In the genomic region with DNA sequence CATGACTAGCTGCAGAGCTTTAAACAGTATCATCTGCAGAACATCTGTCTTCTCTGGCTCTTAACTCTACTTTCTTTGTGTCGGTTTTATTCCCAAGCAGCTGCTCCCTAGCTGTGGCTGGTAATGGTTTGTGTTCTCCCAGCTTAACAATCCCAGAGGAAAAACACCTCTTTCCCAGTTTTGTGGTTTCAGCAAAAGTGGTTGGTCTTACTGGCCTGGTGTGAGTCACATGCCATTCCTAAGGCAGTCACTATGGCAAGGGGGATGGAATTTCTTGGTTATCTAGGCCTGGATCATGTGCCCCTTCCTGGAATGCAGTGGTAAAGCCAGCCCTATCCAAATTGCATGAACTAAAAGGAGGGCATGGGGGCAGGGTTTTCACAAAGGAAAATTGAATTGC, we compare ENCODE assay signal across 8 cellular contexts. TPM values are rescaled to one million over a fixed set of nuclear protein-coding genes. Genes with fewer than 3 reads are reported as not detected.
A peak's percentile ranks its signal among the peaks of the same experiment; 100 is the strongest.
DNase-seq lines count a peak whose midpoint lies in the region; ATAC-seq and TF ChIP-seq lines count a peak whose summit lies in the region.
"Had no signal": no experiment of that assay in that cellular context is flagged by ENCODE, and none has a peak within 500 bp of the region (broad histone marks: within the 10 kb centered on the region; RNA-seq: fewer than 3 reads in every experiment).

No MANE protein-coding gene starts in this region.

- intact Hi-C loops in tibial artery (cut with DNase I; ENCODE audit: low total_unique reads): no loop called here

- DNase-seq in HT-29 (ENCODE audit: low spot score): peak; percentile 54
- peak; percentile 65 for DNase-seq in iPS DF 19.7 (ENCODE audit: low read depth, low spot score)
- DNase-seq in tibial artery: peak; percentile 32 to 66
- no peak for DNase-seq in GM10248 (ENCODE audit: extremely low spot score)
- no peak for DNase-seq in SIG-M5 (lab: John Stamatoyannopoulos, UW)
- DNase-seq: activated CD4-positive, alpha-beta T cell treated with anti-CD3 and anti-CD28 coated beads, Interleukin-2, amount 50 U/mL, for 1 hour had no signal

- CTCF ChIA-PET in GM10248 (lab: Yijun Ruan, JAX): interaction anchor here (1.0 to 1.1 kb wide), 2 partner anchors 8 to 18 kb away, joined by 3 read pairs; no protein-coding TSS in a partner anchor

- TF ChIP-seq CTCF in brain (conservative IDR thresholded peaks at IDR 0.05) (no peak), tibial artery (IDR thresholded peaks at IDR 0.05) (no peak), GM10248 (IDR thresholded peaks at IDR 0.05; ENCODE audit: control extremely low read depth, extremely low read depth, low read depth, missing control alignments) (no peak)

- ATAC-seq in GM21576 (IDR thresholded peaks at IDR 0.05; ENCODE audit: unreplicated experiment): no peak

- H3K9me3 ChIP-seq in tibial artery: no peaks in the 10 kb centered on the region

- POLR2A ChIA-PET in GM10248 (lab: Yijun Ruan, JAX): no interaction called here

- H3K9me3 Mint-ChIP-seq in brain: no peaks in the 10 kb centered on the region

- no peaks in the 10 kb centered on the region for H3K27me3 Mint-ChIP-seq in brain

- H3K4me1 ChIP-seq in tibial artery: peaks cover 0 to 29% (median 18%) of the 10 kb centered on the region in 4 donors

- no peaks in the 10 kb centered on the region for H3K27me3 ChIP-seq in tibial artery

- H3K4me1 Mint-ChIP-seq in brain: peaks cover 34% of the 10 kb centered on the region

- peak overlapping the region in 1 of 5 experiments; percentile 7 for H3K4me3 Mint-ChIP-seq in brain

- H3K4me3 ChIP-seq in tibial artery: no peak overlapping the region

- H3K36me3 Mint-ChIP-seq in brain: peaks cover 75% of the 10 kb centered on the region

- peak overlapping the region; percentile 8 to 51 for H3K27ac ChIP-seq in tibial artery

- peaks cover 6 to 32% (median 14%) of the 10 kb centered on the region in 3 donors for H3K36me3 ChIP-seq in tibial artery

- peak overlapping the region; percentile 63 to 95 (median 84) for H3K27ac Mint-ChIP-seq in brain

RNA-seq across cellular contexts. Expression of gene OMG, which starts 27.4 kb away (rescaled TPM):
- total RNA-seq in HT-29 (2014; rRNA removed; shearing (Covaris generic)): not detected in 2 replicates
- polyA plus RNA-seq in brain (ENCODE audit: insufficient read depth, low read depth, low replicate concordance): 44.9 TPM

RNA-seq across cellular contexts. Expression of gene EVI2B, which starts 44.3 kb away (rescaled TPM):
- total RNA-seq in HT-29 (2014; rRNA removed; shearing (Covaris generic)): not detected in 2 replicates
- polyA plus RNA-seq in brain (ENCODE audit: insufficient read depth, low read depth, low replicate concordance): 2.4 TPM

RNA-seq across cellular contexts. Expression of gene EVI2A, which starts 51.8 kb away (rescaled TPM):
- not detected in 2 replicates for total RNA-seq in HT-29 (2014; rRNA removed; shearing (Covaris generic))
- polyA plus RNA-seq in brain (ENCODE audit: insufficient read depth, low read depth, low replicate concordance): 27.8 TPM

Comparison
In these comparisons a context has a peak if more than half of its experiments do, and no peak if none do; other contexts are left out.
1. DNase-seq: peak in HT-29 (single experiment), iPS DF 19.7 (single experiment) and tibial artery (2 of 2); none in GM10248 (single experiment) and SIG-M5 (single experiment).